8 cellular contexts compared by ENCODE assay signal in the genomic region with DNA sequence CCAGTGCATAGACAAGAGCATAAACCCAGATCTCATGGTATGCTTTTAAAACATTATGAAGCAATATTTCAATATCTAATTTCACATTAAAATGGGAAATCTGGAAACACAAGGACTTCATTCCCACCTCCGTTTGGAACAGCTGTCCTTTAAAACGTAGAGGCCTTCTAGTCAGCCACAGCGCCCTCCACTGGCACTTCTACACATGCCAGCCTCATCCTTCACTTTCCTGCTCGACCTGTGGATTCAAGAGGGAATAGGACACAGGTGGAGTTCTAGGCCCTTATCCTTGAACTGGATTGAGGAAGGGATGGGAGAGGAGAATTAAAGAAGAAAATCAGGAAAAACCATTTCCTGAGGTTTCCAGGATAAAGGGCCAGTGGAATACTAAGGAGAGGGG.
DNase-seq lines count a peak whose midpoint lies in the region; ATAC-seq and TF ChIP-seq lines count a peak whose summit lies in the region.

No MANE protein-coding gene starts in this region.

- peaks cover 8% of the 10 kb centered on the region for H3K4me1 ChIP-seq in Karpas-422 (ENCODE audit: low read length)

- H3K27me3 Mint-ChIP-seq in osteocyte (ENCODE audit: unreplicated experiment): no peaks in the 10 kb centered on the region

- no peak overlapping the region for H3K27ac Mint-ChIP-seq in osteocyte (ENCODE audit: unreplicated experiment)

- TF ChIP-seq CTCF in osteocyte (IDR thresholded peaks at IDR 0.05): peak; percentile 37

- no peaks in the 10 kb centered on the region for H3K36me3 Mint-ChIP-seq in osteocyte (ENCODE audit: unreplicated experiment)

- H3K79me2 ChIP-seq in Karpas-422 (ENCODE audit: low read length): no peaks in the 10 kb centered on the region

- H3K9me3 ChIP-seq in Karpas-422 (ENCODE audit: low read length): no peaks in the 10 kb centered on the region

- no peak for ATAC-seq in GM18870 (IDR thresholded peaks at IDR 0.05; ENCODE audit: unreplicated experiment)
- ATAC-seq in GM21576 (IDR thresholded peaks at IDR 0.05; ENCODE audit: unreplicated experiment): no peak

- peaks cover 12% of the 10 kb centered on the region for H3K4me1 Mint-ChIP-seq in osteocyte (ENCODE audit: unreplicated experiment)

- H3K9me3 Mint-ChIP-seq in osteocyte (ENCODE audit: unreplicated experiment): no peaks in the 10 kb centered on the region

- no peaks in the 10 kb centered on the region for H3K27me3 ChIP-seq in Karpas-422 (ENCODE audit: low read length)

- H2AFZ ChIP-seq in Karpas-422 (ENCODE audit: low read length): no peak overlapping the region

- H3K27ac ChIP-seq in Karpas-422 (ENCODE audit: low read length): no peak overlapping the region

- no peak overlapping the region for H3K4me2 ChIP-seq in Karpas-422 (ENCODE audit: low read depth, low read length, poor library complexity, severe bottlenecking)

- DNase-seq in NCI-H2029 (lab: John Stamatoyannopoulos, UW) (peak; percentile 46), NCI-H2029 treated with DMSO at 0.1 percent for 48 hours (lab: John Stamatoyannopoulos, UW) (no peak), Karpas-422 (peak; percentile 49), cerebellar cortex (ENCODE audit: low spot score) (peak; percentile 26), osteocyte (ENCODE audit: extremely low spot score, unreplicated experiment) (no peak), activated gamma-delta T cell (lab: John Stamatoyannopoulos, UW) (no peak)

- no peaks in the 10 kb centered on the region for H3K36me3 ChIP-seq in Karpas-422 (ENCODE audit: insufficient read depth, low read length)

- H3K9me2 ChIP-seq in Karpas-422 (replicated peaks; ENCODE audit: insufficient read depth, low read length): no peaks in the 10 kb centered on the region

- H4K20me1 ChIP-seq in Karpas-422 (ENCODE audit: insufficient read depth, low read depth, low read length): 0 out of 2 replicates have a peak, but pooled peaks cover 13% of the 10 kb centered on the region

- no peak overlapping the region for H3K4me3 ChIP-seq in Karpas-422 (ENCODE audit: low read length)

- no peak overlapping the region for H3K4me3 Mint-ChIP-seq in osteocyte (ENCODE audit: unreplicated experiment)

- H3K9ac ChIP-seq in Karpas-422 (ENCODE audit: low read length): no peak overlapping the region

Comparison
In these comparisons a context has a peak if more than half of its experiments do, and no peak if none do; other contexts are left out.
1. DNase-seq: peak in NCI-H2029 (single experiment), Karpas-422 (single experiment) and cerebellar cortex (single experiment); none in NCI-H2029 treated with DMSO at 0.1 percent for 48 hours (single experiment), osteocyte (single experiment) and activated gamma-delta T cell (single experiment).